Comparison of ENCODE assay signal across 9 cellular contexts in genomic region chr17:78935419-78936323, GRCh38. TPM values are rescaled to one million over a fixed set of nuclear protein-coding genes. Genes with fewer than 3 reads are reported as not detected.
DNase-seq lines count a peak whose midpoint lies in the region; ATAC-seq, FAIRE-seq and TF ChIP-seq lines count a peak whose summit lies in the region.
"Had no signal": no experiment of that assay in that cellular context is flagged by ENCODE, and none has a peak within 500 bp of the region (broad histone marks: within the 10 kb centered on the region; RNA-seq: fewer than 3 reads in every experiment).

No MANE protein-coding gene starts in this region.

- peak overlapping the region; percentile 81 for H3K4me2 ChIP-seq in GM23248 (ENCODE audit: unreplicated experiment)

- ATAC-seq in SK-N-SH treated with all-trans-retinoic acid at 6 μM for 48 hours (peak; percentile 69), heart left ventricle (peak in 3 of 4 donors; percentile 31 to 62 (median 50))
- ATAC-seq: left colon had no signal

- in situ Hi-C loops in GM23248 (cut with MboI) = no loop called here

- H3K9me2 ChIP-seq in GM23248 (ENCODE audit: insufficient read depth) = no peaks in the 10 kb centered on the region

- H3F3A ChIP-seq in GM23248 (ENCODE audit: insufficient read depth) = peaks cover 27% of the 10 kb centered on the region

- H3K79me2 ChIP-seq in GM23248 (ENCODE audit: insufficient read depth) = no peaks in the 10 kb centered on the region

- TF ChIP-seq CTCF in heart left ventricle (IDR thresholded peaks at IDR 0.05) = no peak

- TF ChIP-seq POLR2A in heart left ventricle (IDR thresholded peaks at IDR 0.05) (no peak), GM12891 (IDR thresholded peaks at IDR 0.05; ENCODE audit: low read depth, low read length) (no peak)

- H3K9ac ChIP-seq in GM23248 = peak overlapping the region; percentile 78

- 0 to 1% methylated on average over 30 to 33 of the region's 33 CpGs for WGBS in GM23248 (ENCODE audit: low coverage in 1 of 2, low lambda C conversion rate in 2 of 2, missing lambda C conversion rate in 2 of 2), 2 experiments
- WGBS in heart left ventricle, 4 donors = 76 to 83% (median 79%) methylated on average over 33 of the region's 33 CpGs

- H3K27me3 ChIP-seq in GM23248 (replicated peaks; ENCODE audit: insufficient read depth) (no peaks in the 10 kb centered on the region), heart left ventricle (no peaks in the 10 kb centered on the region)

- H3K4me1 ChIP-seq in GM23248 (ENCODE audit: insufficient read depth) = peaks cover 41% of the 10 kb centered on the region
- H3K4me1 ChIP-seq in heart left ventricle = peaks cover 4 to 31% (median 26%) of the 10 kb centered on the region in 12 donors

- peak; percentile 99 for DNase-seq in GM23248
- DNase-seq in heart left ventricle = peak; percentile 56 to 84 (median 75)
- no peak for DNase-seq in activated CD8-positive, alpha-beta memory T cell treated with anti-CD3 and anti-CD28 coated beads, Interleukin-2, amount 50 U/mL, for 4 hours
- DNase-seq in iPS-NIHi11 (ENCODE audit: low spot score) = no peak
- no peak for DNase-seq in middle frontal gyrus (ENCODE audit: extremely low spot score, low spot score)
- no peak for DNase-seq in GM12891 (ENCODE audit: insufficient read length, low spot score)

- H3K36me3 ChIP-seq in GM23248 (ENCODE audit: low read depth) (no peaks in the 10 kb centered on the region), heart left ventricle (no peaks in the 10 kb centered on the region)

- H2AFZ ChIP-seq in GM23248 = no peak overlapping the region

- peak overlapping the region; percentile 60 for H3K4me3 ChIP-seq in GM23248
- H3K4me3 ChIP-seq in heart left ventricle = no peak overlapping the region
- no peak overlapping the region for H3K4me3 ChIP-seq in skin epidermis

- no peaks in the 10 kb centered on the region for H3K9me3 ChIP-seq in GM23248 (ENCODE audit: low read depth)
- H3K9me3 ChIP-seq in heart left ventricle = no peaks in the 10 kb centered on the region

- H4K20me1 ChIP-seq in GM23248 (ENCODE audit: insufficient read depth) = no peaks in the 10 kb centered on the region

- intact Hi-C loops in heart left ventricle (cut with DNase I) = no loop called here

- no peak for FAIRE-seq in GM12891 (lab: Jason Lieb, UNC)

- peak overlapping the region; percentile 98 for H3K27ac ChIP-seq in GM23248
- H3K27ac ChIP-seq in heart left ventricle = peak overlapping the region in 8 of 12 donors; percentile 66 to 94 (median 85)
- H3K27ac ChIP-seq in skin epidermis = peak overlapping the region in 16 of 21 experiments; percentile 5 to 88 (median 72)

TF ChIP-seq in SK-N-SH treated with all-trans-retinoic acid at 6 μM for 48 hours, 23 proteins besides CTCF, POLR2A, EP300 and RAD21 (continues in another document):
- TF ChIP-seq ZC3H10 (CRISPR knock-in tag; IDR thresholded peaks at IDR 0.05) (no peak), SNAI2 (CRISPR knock-in tag; IDR thresholded peaks at IDR 0.05) (no peak), TOX (CRISPR knock-in tag; IDR thresholded peaks at IDR 0.05; ENCODE audit: borderline replicate concordance) (0 out of 2 replicates have a peak, but pooled peaks have one; percentile 6), ZNF8 (CRISPR knock-in tag; IDR thresholded peaks at IDR 0.05) (no peak), POU6F1 (CRISPR knock-in tag; IDR thresholded peaks at IDR 0.05; ENCODE audit: borderline replicate concordance, low read depth) (no peak)

TF ChIP-seq in GM12891, 5 proteins besides CTCF, POLR2A, EP300 and RAD21:
- TF ChIP-seq PAX5 (IDR thresholded peaks at IDR 0.05; ENCODE audit: insufficient read depth, low read length, severe bottlenecking) (no peak), TAF1 (IDR thresholded peaks at IDR 0.05; ENCODE audit: low read depth, low read length) (no peak), POU2F2 (IDR thresholded peaks at IDR 0.05; ENCODE audit: low read depth, low read length) (no peak), SPI1 (IDR thresholded peaks at IDR 0.05; ENCODE audit: low read depth, low read length) (no peak), POLR2AphosphoS5 (IDR thresholded peaks at IDR 0.05; ENCODE audit: low read depth, low read length) (no peak)
TF ChIP-seq in GM12891: peak in this region for 0.

RNA-seq across cellular contexts. Expression of gene TIMP2, which starts 10.5 kb away (rescaled TPM):
- 587 and 620 TPM in 2 replicates for total RNA-seq in GM23248 (2014; rRNA removed; shearing (Covaris generic))
- polyA plus RNA-seq in GM23248 (2016; fragmentation: Nextera tagmentation; extraction: Ambion mirVana) (102 and 103 TPM in 2 replicates), heart left ventricle (10 to 100 TPM; 25.1 to 54.4 TPM)
- 100 to 1,000 TPM in 4 of 9 donors, 10 to 100 TPM in 5; 65.6 to 201 (median 98.3) TPM for total RNA-seq in heart left ventricle
- polyA plus RNA-seq in GM12891 (2012; ENCODE audit: low read depth, missing spikeins) = 0.04 TPM

RNA-seq across cellular contexts. Expression of gene CEP295NL, which starts 32.7 kb away (rescaled TPM):
- 0.11 and 1.0 TPM in 2 replicates for total RNA-seq in GM23248 (2014; rRNA removed; shearing (Covaris generic))
- polyA plus RNA-seq in GM23248 (2016; fragmentation: Nextera tagmentation; extraction: Ambion mirVana) (0.14 and 0.35 TPM in 2 replicates), heart left ventricle (1 to 10 TPM in 1 of 2 donors, under 1 TPM in 1; 0.29 to 2.0 TPM)
- 1 to 10 TPM in 3 of 9 donors, under 1 TPM in 6; 0.23 to 3.3 (median 0.52) TPM for total RNA-seq in heart left ventricle
- not detected for polyA plus RNA-seq in GM12891 (2012; ENCODE audit: low read depth, missing spikeins)

RNA-seq across cellular contexts. Expression of gene LGALS3BP, which starts 44.1 kb away (rescaled TPM):
- 8.3 and 8.8 TPM in 2 replicates for total RNA-seq in GM23248 (2014; rRNA removed; shearing (Covaris generic))
- polyA plus RNA-seq in GM23248 (2016; fragmentation: Nextera tagmentation; extraction: Ambion mirVana) (8.6 and 12.6 TPM in 2 replicates), heart left ventricle (100 to 1,000 TPM; 178 to 363 TPM)
- total RNA-seq in heart left ventricle = 1,000 to 10,000 TPM in 1 of 9 donors, 100 to 1,000 TPM in 8; 250 to 1,343 (median 688) TPM
- 7.1 TPM for polyA plus RNA-seq in GM12891 (2012; ENCODE audit: low read depth, missing spikeins)

Comparison
In these comparisons a context has a peak if more than half of its experiments do, and no peak if none do; other contexts are left out.
1. DNase-seq: peak in GM23248 (single experiment) and heart left ventricle (5 of 5); none in activated CD8-positive, alpha-beta memory T cell treated with anti-CD3 and anti-CD28 coated beads, Interleukin-2, amount 50 U/mL, for 4 hours (single experiment), iPS-NIHi11 (single experiment), middle frontal gyrus (single experiment) and GM12891 (single experiment).
2. RNA of gene LGALS3BP, which starts 44.1 kb away (total RNA-seq): 250 to 1,343 TPM in heart left ventricle; 8.3 to 8.8 TPM in GM23248; every median in the first group is over 10 times any median in the second.
3. Peak in every context shown above with its lines, with median percentiles within 50 percentile points of each other: H3K27ac ChIP-seq.